In genomic region chr1:77978293-77978968, GRCh38 we compare ENCODE assay signal across 8 cellular contexts. TPM values are rescaled to one million over a fixed set of nuclear protein-coding genes. Genes with fewer than 3 reads are reported as not detected.
A peak's percentile ranks its signal among the peaks of the same experiment; 100 is the strongest.
DNase-seq lines count a peak whose midpoint lies in the region; ATAC-seq and TF ChIP-seq lines count a peak whose summit lies in the region.

No MANE protein-coding gene starts in this region.

- peaks cover 0 to 29% (median 13%) of the 10 kb centered on the region in 4 donors for H3K4me1 ChIP-seq in right lobe of liver

- TF ChIP-seq CTCF in right lobe of liver (IDR thresholded peaks at IDR 0.05), result no peak

- ATAC-seq in HG03342 (IDR thresholded peaks at IDR 0.05; ENCODE audit: unreplicated experiment) (peak; percentile 75), right lobe of liver (peak; percentile 64 to 71 (median 68))

- H3K9me3 ChIP-seq in right lobe of liver, result no peaks in the 10 kb centered on the region

- peak overlapping the region; percentile 66 to 74 (median 69) for H3K4me3 ChIP-seq in right lobe of liver

- peak; percentile 76 for TF ChIP-seq POLR2A in GM19099 (IDR thresholded peaks at IDR 0.05; ENCODE audit: extremely low read depth, insufficient read length, low read depth)
- TF ChIP-seq POLR2A in right lobe of liver (IDR thresholded peaks at IDR 0.05), result peak; percentile 32

- DNase-seq in AG20443 (ENCODE audit: low spot score), result peak; percentile 68
- DNase-seq in NCI-H345 treated with DMSO at 0.1 percent for 48 hours (lab: John Stamatoyannopoulos, UW; ENCODE audit: unreplicated experiment), result peak; percentile 67
- DNase-seq in activated CD4-positive, CD25-positive, alpha-beta regulatory T cell treated with anti-CD3 and anti-CD28 coated beads, Interleukin-2, amount 50 U/mL, for 72 hours, result peak; percentile 65
- peak in 1 of 3 donors; percentile 74 for DNase-seq in right lobe of liver
- DNase-seq in stimulated activated CD4-positive, alpha-beta T cell treated with anti-CD3 and anti-CD28 coated beads, Interleukin-4, amount 100 ng/mL, for 4 hours, result peak; percentile 43 to 79

- H3K27me3 ChIP-seq in right lobe of liver, result no peaks in the 10 kb centered on the region

- WGBS in right lobe of liver (ENCODE audit: insufficient coverage, low coverage, low lambda C conversion rate, missing lambda C conversion rate), result under 1% methylated on average over 31 of the region's 34 CpGs

- H3K27ac ChIP-seq in cingulate gyrus (ENCODE audit: low read depth, low read length), result peak overlapping the region; percentile 95
- peak overlapping the region; percentile 94 to 97 (median 96) for H3K27ac ChIP-seq in right lobe of liver

- intact Hi-C loops in right lobe of liver (cut with DNase I), result loop anchor here (10.0 kb wide), 1 partner anchor 136 kb away; no protein-coding TSS in a partner anchor

- H3K36me3 ChIP-seq in right lobe of liver, result peaks cover 0 to 6% (median 0%) of the 10 kb centered on the region in 4 donors

RNA-seq across cellular contexts. Expression of gene FUBP1, which starts 0.4 kb away (rescaled TPM):
- 10 to 100 TPM; 21.7 to 38.5 (median 35.6) TPM for total RNA-seq in right lobe of liver

RNA-seq across cellular contexts. Expression of gene DNAJB4, which starts 26.3 kb away (rescaled TPM):
- 10 to 100 TPM; 10.9 to 21.7 (median 14.4) TPM for total RNA-seq in right lobe of liver
